Comparison of ENCODE assay signal across 18 cellular contexts in the genomic region with DNA sequence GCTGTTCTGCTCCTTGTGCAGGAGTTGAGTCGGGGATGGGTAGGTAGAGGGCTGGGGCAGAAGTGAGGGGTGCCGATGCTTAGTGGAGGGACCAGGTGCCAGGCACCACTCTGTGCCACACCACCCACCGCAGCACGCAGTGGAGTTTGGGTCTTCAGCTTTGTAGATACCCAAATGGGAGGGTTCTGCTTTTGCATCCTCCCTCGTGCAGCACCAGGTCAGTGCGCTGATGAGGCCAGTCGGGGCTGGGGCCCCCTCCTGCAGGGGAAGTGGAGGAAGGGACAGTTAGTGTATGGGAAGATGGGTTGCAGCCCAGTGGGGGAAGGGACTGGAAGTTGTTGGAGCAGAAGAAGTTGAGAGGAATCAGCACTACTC.
DNase-seq lines count a peak whose midpoint lies in the region; ATAC-seq and TF ChIP-seq lines count a peak whose summit lies in the region.
"Had no signal": no experiment of that assay in that cellular context is flagged by ENCODE, and none has a peak within 500 bp of the region (broad histone marks: within the 10 kb centered on the region; RNA-seq: fewer than 3 reads in every experiment).

No MANE protein-coding gene starts in this region.

- H3K9me3 ChIP-seq in neuronal stem cell (replicated peaks in 1 of 2; ENCODE audit: control insufficient read depth in 2 of 2, insufficient read depth in 1 of 2, low read depth in 1 of 2, low read length in 2 of 2): no peaks in the 10 kb centered on the region

- no peak overlapping the region for H2BK12ac ChIP-seq in neuronal stem cell (ENCODE audit: low read length)

- no peak for DNase-seq in Right ventricle myocardium inferior (ENCODE audit: missing footprints)
- no peak for DNase-seq in cardiac septum (ENCODE audit: low spot score)
- DNase-seq in NOMO-1 treated with dmso at 0.1 percent for 144 hours (lab: John Stamatoyannopoulos, UW; ENCODE audit: unreplicated experiment): peak; percentile 13
- no peak for DNase-seq in neuronal stem cell (ENCODE audit: low spot score)
- no peak for DNase-seq in kidney tubule cell (ENCODE audit: low spot score)
- DNase-seq in stimulated activated CD4-positive, alpha-beta T cell treated with anti-CD3 and anti-CD28 coated beads, Interleukin-2, amount 100 ng/mL, for 48 hours: no peak
- DNase-seq in omental fat pad (ENCODE audit: low spot score): no peak
- DNase-seq: DMS53, GDM1, Karpas-422, NCI-H1417, NCI-H2081 treated with DMSO at 0.1 percent for 48 hours, NCI-H526, PC-3, SHP77 had no signal

- H2BK120ac ChIP-seq in neuronal stem cell (ENCODE audit: low read depth, low read length): no peak overlapping the region

- H3K4me2 ChIP-seq in neuronal stem cell (ENCODE audit: insufficient read depth, low read length, poor library complexity, severe bottlenecking): no peak overlapping the region

- H2BK5ac ChIP-seq in neuronal stem cell (ENCODE audit: low read length): peak overlapping the region; percentile 7

- peak; percentile 22 for ATAC-seq in Right ventricle myocardium inferior
- no peak for ATAC-seq in omental fat pad (ENCODE audit: low FRiP score)
- ATAC-seq: HCT116, PC-3 had no signal

- peak overlapping the region; percentile 61 for H3K9ac ChIP-seq in neuronal stem cell (ENCODE audit: low read depth, low read length, poor library complexity)
- H3K9ac ChIP-seq: GM23248 had no signal

- H3K18ac ChIP-seq in neuronal stem cell (ENCODE audit: low read length): peak overlapping the region; percentile 63

- no CpG with 5 or more reads among the region's 7 CpGs for WGBS in neuronal stem cell (ENCODE audit: extremely low coverage in 2 of 2, insufficient read length in 2 of 2, insufficient replicate concordance in 1 of 2), 2 donors

- H3K27ac ChIP-seq in neuronal stem cell (replicated peaks; ENCODE audit: low read length): no peak overlapping the region
- H3K27ac ChIP-seq: GM23248, SK-N-MC had no signal

- H3K4ac ChIP-seq in neuronal stem cell (ENCODE audit: low read length): no peak overlapping the region

- no peak overlapping the region for H3K14ac ChIP-seq in neuronal stem cell (ENCODE audit: low read length)

- H4K8ac ChIP-seq in neuronal stem cell (ENCODE audit: low read depth, low read length): no peak overlapping the region

- intact Hi-C loops in Right ventricle myocardium inferior (cut with DNase I) (no loop called here), cardiac septum (cut with DNase I) (no loop called here)

- peaks cover 0 to 2% (median 0%) of the 10 kb centered on the region in 3 experiments for H3K27me3 ChIP-seq in neuronal stem cell (ENCODE audit: control insufficient read depth in 3 of 3, insufficient read depth in 3 of 3, low read depth in 1 of 3, low read length in 3 of 3)

- H3K36me3 ChIP-seq in neuronal stem cell (replicated peaks in 1 of 2; ENCODE audit: control insufficient read depth in 2 of 2, insufficient read depth in 2 of 2, low read length in 2 of 2): no peaks in the 10 kb centered on the region

- H3K4me3 ChIP-seq in neuronal stem cell (ENCODE audit: low read length in 2 of 2): no peak overlapping the region
- H3K4me3 ChIP-seq: GM23248, SK-N-MC had no signal

- peak overlapping the region; percentile 82 for H2AK5ac ChIP-seq in neuronal stem cell (ENCODE audit: low read depth, low read length)

- peaks cover 0 to 18% of the 10 kb centered on the region in 2 donors for H3K4me1 ChIP-seq in neuronal stem cell (ENCODE audit: control insufficient read depth in 2 of 2, insufficient read depth in 1 of 2, low read depth in 1 of 2, low read length in 2 of 2)

- H2BK15ac ChIP-seq in neuronal stem cell (ENCODE audit: low read length): peak overlapping the region; percentile 56

- no peak overlapping the region for H2AFZ ChIP-seq in neuronal stem cell (ENCODE audit: low read length)

- H4K91ac ChIP-seq in neuronal stem cell (ENCODE audit: low read depth, low read length, poor library complexity): no peak overlapping the region

- TF ChIP-seq CTCF in omental fat pad (IDR thresholded peaks at IDR 0.05): no peak

- no peaks in the 10 kb centered on the region for H3K79me1 ChIP-seq in neuronal stem cell (ENCODE audit: low read depth, low read length)

- no peak overlapping the region for H3K23ac ChIP-seq in neuronal stem cell (ENCODE audit: low read depth, low read length, poor library complexity)
